3 cellular contexts compared by ENCODE assay signal in the genomic region with DNA sequence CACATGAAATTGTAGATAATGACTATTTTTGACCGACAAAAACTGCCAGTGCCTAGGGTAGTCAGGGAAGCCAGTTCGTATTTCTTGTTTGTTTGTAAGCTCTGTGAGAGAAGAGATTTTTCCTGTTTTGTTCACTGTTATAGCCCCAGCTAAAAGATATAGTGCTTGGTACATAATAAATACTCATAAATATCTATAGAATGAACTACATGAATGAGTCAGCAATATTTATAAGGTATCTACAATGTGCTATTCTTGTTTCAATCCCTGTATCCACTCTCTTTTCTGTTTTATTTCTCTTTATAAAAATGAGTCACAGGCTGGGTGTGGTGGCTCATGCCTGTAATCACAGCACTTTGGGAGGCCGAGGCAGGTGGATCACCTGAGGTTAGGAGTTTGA.
TF ChIP-seq lines count a peak whose summit lies in the region.

No MANE protein-coding gene starts in this region.

TF ChIP-seq in A549, 52 proteins besides CTCF, POLR2A, EP300 and RAD21:
- TF ChIP-seq HEYL (CRISPR knock-in tag; IDR thresholded peaks at IDR 0.05) (no peak), RARB (CRISPR knock-in tag; IDR thresholded peaks at IDR 0.05) (no peak), KDM1A (IDR thresholded peaks at IDR 0.05; ENCODE audit: low read depth) (no peak), FOSL2 (IDR thresholded peaks at IDR 0.05) (no peak), FOSL2 (CRISPR knock-in tag; IDR thresholded peaks at IDR 0.05) (no peak), ZSCAN20 (CRISPR knock-in tag; IDR thresholded peaks at IDR 0.05) (no peak), TFCP2L1 (CRISPR knock-in tag; IDR thresholded peaks at IDR 0.05) (no peak), MAFK (IDR thresholded peaks at IDR 0.05; ENCODE audit: partially characterized antibody) (peak; percentile 87), ZC3H11A (IDR thresholded peaks at IDR 0.05) (no peak), NFE2L2 (conservative IDR thresholded peaks at IDR 0.05; ENCODE audit: low read length) (0 out of 2 replicates have a peak, but pooled peaks have one; percentile 46), RFX5 (IDR thresholded peaks at IDR 0.05) (no peak)
TF ChIP-seq in A549: peak in this region for 2.

TF ChIP-seq in IMR-90, 13 proteins besides CTCF, POLR2A, EP300 and RAD21:
- TF ChIP-seq RFX5 (IDR thresholded peaks at IDR 0.05; ENCODE audit: low read depth, low read length): no peak
- TF ChIP-seq NFE2L2 (IDR thresholded peaks at IDR 0.05; ENCODE audit: low read depth, low read length): peak; percentile 72

TF ChIP-seq in K562, 482 proteins besides CTCF, POLR2A, EP300 and RAD21:
- TF ChIP-seq ZNF79 (CRISPR knock-in tag; IDR thresholded peaks at IDR 0.05; ENCODE audit: low read depth): no peak
- TF ChIP-seq, protein P1, sequence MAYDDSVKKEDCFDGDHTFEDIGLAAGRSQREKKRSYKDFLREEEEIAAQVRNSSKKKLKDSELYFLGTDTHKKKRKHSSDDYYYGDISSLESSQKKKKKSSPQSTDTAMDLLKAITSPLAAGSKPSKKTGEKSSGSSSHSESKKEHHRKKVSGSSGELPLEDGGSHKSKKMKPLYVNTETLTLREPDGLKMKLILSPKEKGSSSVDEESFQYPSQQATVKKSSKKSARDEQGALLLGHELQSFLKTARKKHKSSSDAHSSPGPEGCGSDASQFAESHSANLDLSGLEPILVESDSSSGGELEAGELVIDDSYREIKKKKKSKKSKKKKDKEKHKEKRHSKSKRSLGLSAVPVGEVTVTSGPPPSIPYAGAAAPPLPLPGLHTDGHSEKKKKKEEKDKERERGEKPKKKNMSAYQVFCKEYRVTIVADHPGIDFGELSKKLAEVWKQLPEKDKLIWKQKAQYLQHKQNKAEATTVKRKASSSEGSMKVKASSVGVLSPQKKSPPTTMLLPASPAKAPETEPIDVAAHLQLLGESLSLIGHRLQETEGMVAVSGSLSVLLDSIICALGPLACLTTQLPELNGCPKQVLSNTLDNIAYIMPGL (CRISPR knock-in tag; IDR thresholded peaks at IDR 0.05): no peak
- peak; percentile 79 for TF ChIP-seq ZNF316 (IDR thresholded peaks at IDR 0.05)
- TF ChIP-seq, protein P2, sequence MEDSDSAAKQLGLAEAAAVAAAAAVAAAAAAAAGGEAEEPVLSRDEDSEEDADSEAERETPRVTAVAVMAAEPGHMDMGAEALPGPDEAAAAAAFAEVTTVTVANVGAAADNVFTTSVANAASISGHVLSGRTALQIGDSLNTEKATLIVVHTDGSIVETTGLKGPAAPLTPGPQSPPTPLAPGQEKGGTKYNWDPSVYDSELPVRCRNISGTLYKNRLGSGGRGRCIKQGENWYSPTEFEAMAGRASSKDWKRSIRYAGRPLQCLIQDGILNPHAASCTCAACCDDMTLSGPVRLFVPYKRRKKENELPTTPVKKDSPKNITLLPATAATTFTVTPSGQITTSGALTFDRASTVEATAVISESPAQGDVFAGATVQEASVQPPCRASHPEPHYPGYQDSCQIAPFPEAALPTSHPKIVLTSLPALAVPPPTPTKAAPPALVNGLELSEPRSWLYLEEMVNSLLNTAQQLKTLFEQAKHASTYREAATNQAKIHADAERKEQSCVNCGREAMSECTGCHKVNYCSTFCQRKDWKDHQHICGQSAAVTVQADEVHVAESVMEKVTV (CRISPR knock-in tag; IDR thresholded peaks at IDR 0.05): no peak
- TF ChIP-seq FOXM1 (IDR thresholded peaks at IDR 0.05; ENCODE audit: low read depth): no peak
- TF ChIP-seq FOXM1 (CRISPR knock-in tag; IDR thresholded peaks at IDR 0.05; ENCODE audit: low read depth): no peak
- TF ChIP-seq MTF1 (CRISPR knock-in tag; IDR thresholded peaks at IDR 0.05; ENCODE audit: borderline replicate concordance): no peak
- TF ChIP-seq, protein P3, sequence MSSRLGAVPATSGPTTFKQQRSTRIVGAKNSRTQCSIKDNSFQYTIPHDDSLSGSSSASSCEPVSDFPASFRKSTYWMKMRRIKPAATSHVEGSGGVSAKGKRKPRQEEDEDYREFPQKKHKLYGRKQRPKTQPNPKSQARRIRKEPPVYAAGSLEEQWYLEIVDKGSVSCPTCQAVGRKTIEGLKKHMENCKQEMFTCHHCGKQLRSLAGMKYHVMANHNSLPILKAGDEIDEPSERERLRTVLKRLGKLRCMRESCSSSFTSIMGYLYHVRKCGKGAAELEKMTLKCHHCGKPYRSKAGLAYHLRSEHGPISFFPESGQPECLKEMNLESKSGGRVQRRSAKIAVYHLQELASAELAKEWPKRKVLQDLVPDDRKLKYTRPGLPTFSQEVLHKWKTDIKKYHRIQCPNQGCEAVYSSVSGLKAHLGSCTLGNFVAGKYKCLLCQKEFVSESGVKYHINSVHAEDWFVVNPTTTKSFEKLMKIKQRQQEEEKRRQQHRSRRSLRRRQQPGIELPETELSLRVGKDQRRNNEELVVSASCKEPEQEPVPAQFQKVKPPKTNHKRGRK (tag; IDR thresholded peaks at IDR 0.05): no peak
- TF ChIP-seq GATAD2B (IDR thresholded peaks at IDR 0.05; ENCODE audit: borderline replicate concordance): no peak
- no peak for TF ChIP-seq PTRF (tag; IDR thresholded peaks at IDR 0.05)
- no peak for TF ChIP-seq POLR2B (IDR thresholded peaks at IDR 0.05; ENCODE audit: low read depth, partially characterized antibody)
- no peak for TF ChIP-seq ZNF133 (CRISPR knock-in tag; IDR thresholded peaks at IDR 0.05)
- TF ChIP-seq C11orf30 (IDR thresholded peaks at IDR 0.05; ENCODE audit: low read depth): peak; percentile 67
- no peak for TF ChIP-seq COPS2 (conservative IDR thresholded peaks at IDR 0.05)
- no peak for TF ChIP-seq SRSF9 (IDR thresholded peaks at IDR 0.05; ENCODE audit: borderline replicate concordance, low read depth, low read length)
- no peak for TF ChIP-seq MIER1 (IDR thresholded peaks at IDR 0.05; ENCODE audit: low read depth)
- TF ChIP-seq NUFIP1 (IDR thresholded peaks at IDR 0.05; ENCODE audit: partially characterized antibody): no peak
- no peak for TF ChIP-seq SAFB (IDR thresholded peaks at IDR 0.05; ENCODE audit: borderline replicate concordance, low read depth, low read length)
- no peak for TF ChIP-seq MYC (IDR thresholded peaks at IDR 0.05; ENCODE audit: low read depth, low read length)
- TF ChIP-seq MYC (CRISPR knock-in tag; IDR thresholded peaks at IDR 0.05; ENCODE audit: borderline replicate concordance, low read depth): no peak
- no peak for TF ChIP-seq CHD2 (IDR thresholded peaks at IDR 0.05; ENCODE audit: low read depth, low read length)
- TF ChIP-seq, protein P4, sequence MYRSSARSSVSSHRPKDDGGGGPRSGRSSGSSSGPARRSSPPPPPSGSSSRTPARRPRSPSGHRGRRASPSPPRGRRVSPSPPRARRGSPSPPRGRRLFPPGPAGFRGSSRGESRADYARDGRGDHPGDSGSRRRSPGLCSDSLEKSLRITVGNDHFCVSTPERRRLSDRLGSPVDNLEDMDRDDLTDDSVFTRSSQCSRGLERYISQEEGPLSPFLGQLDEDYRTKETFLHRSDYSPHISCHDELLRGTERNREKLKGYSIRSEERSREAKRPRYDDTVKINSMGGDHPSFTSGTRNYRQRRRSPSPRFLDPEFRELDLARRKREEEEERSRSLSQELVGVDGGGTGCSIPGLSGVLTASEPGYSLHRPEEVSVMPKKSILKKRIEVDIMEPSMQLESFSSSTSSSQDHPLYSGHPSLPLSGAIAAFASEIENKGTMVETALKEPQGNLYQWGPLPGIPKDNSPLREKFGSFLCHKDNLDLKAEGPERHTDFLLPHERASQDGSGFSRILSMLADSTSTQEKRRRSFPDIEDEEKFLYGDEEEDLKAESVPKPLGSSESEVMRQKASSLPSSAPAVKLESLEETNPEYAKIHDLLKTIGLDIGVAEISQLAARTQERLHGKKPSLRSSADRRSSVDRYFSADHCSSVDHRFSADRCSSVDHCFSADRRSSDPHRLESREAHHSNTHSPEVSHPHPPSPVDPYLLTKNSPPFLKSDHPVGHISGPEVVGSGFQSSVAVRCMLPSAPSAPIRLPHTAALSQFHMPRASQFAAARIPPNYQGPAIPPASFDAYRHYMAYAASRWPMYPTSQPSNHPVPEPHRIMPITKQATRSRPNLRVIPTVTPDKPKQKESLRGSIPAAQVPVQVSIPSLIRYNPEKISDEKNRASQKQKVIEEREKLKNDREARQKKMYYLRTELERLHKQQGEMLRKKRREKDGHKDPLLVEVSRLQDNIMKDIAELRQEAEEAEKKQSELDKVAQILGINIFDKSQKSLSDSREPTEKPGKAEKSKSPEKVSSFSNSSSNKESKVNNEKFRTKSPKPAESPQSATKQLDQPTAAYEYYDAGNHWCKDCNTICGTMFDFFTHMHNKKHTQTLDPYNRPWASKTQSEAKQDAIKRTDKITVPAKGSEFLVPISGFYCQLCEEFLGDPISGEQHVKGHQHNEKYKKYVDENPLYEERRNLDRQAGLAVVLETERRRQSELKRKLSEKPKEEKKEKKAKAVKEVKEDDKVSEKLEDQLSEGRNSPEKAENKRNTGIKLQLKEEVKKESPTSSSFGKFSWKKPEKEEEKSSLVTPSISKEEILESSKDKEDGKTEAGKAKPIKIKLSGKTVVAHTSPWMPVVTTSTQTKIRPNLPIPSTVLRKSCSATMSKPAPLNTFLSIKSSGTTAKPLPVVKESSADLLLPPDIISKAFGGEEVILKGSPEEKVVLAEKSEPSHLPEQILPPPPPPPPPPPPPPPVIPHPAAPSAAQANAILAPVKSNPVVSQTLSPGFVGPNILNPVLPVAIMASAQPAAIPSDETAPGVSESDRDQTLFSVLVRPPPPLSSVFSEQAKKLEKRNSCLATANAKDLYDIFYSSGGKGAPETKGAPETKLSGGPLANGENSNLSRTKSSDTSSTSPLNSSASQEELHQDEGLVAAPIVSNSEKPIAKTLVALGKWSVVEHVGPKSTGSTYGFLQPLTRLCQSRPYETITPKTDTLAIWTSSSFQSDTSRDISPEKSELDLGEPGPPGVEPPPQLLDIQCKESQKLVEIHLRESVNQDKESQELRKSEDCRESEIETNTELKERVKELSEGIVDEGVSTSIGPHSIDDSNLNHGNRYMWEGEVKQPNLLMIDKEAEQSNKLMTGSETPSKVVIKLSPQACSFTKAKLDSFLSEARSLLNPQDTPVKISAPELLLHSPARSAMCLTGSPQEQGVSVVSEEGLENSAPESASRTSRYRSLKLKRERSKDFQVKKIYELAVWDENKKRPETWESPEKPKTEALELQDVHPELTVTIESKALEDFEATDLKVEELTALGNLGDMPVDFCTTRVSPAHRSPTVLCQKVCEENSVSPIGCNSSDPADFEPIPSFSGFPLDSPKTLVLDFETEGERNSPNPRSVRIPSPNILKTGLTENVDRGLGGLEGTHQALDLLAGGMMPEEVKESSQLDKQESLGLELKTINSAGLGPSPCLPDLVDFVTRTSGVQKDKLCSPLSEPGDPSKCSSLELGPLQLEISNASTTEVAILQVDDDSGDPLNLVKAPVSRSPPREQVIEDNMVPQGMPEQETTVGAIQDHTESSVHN (IDR thresholded peaks at IDR 0.05; ENCODE audit: borderline replicate concordance in 1 of 2, low read depth in 1 of 2): no peak
- TF ChIP-seq MAFG (tag; conservative IDR thresholded peaks at IDR 0.05): peak; percentile 85
- TF ChIP-seq MAFF (IDR thresholded peaks at IDR 0.05; ENCODE audit: low read length): peak; percentile 55; the same call in 1 of the 2 replicates
- peak; percentile 69 for TF ChIP-seq NFE2 (IDR thresholded peaks at IDR 0.05; ENCODE audit: low read depth)
- TF ChIP-seq TSC22D4 (tag; IDR thresholded peaks at IDR 0.05): no peak
- no peak for TF ChIP-seq NFYB (IDR thresholded peaks at IDR 0.05; ENCODE audit: extremely low read depth, insufficient read length)
- TF ChIP-seq TAF1 (IDR thresholded peaks at IDR 0.05; ENCODE audit: control insufficient read depth, extremely low read depth, insufficient read depth, low read length, severe bottlenecking): no peak
- TF ChIP-seq ELF2 (CRISPR knock-in tag; IDR thresholded peaks at IDR 0.05): no peak
- TF ChIP-seq TFAM (CRISPR knock-in tag; conservative IDR thresholded peaks at IDR 0.05): no peak
- peak; percentile 61 for TF ChIP-seq NFE2L1 (tag; IDR thresholded peaks at IDR 0.05; ENCODE audit: borderline replicate concordance, low read depth)
